28 cellular contexts compared by ENCODE assay signal in the genomic region with DNA sequence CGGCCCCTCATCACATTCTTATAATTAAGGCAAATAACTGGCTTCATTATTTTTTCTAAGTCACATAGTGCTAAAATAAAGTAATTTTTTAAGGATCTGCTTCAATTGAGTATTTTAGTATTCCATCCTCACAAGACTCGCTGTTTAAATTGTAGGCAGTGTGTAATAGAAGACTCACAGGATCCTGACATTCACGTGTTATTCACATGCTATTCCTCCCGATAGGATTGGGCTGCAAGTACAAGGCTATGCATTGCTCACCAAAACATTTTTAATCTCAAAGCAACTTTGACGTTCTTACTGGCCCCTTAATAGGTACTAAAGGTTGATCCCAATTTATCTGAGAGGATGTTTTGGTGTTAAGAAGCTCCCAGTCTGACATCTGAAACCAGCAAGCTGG.
"Had no signal": no experiment of that assay in that cellular context is flagged by ENCODE, and none has a peak within 500 bp of the region (broad histone marks: within the 10 kb centered on the region; RNA-seq: fewer than 3 reads in every experiment).

No MANE protein-coding gene starts in this region.

- H3K27me3 Mint-ChIP-seq: activated CD4-positive, alpha-beta T cell treated with anti-CD3 and anti-CD28 coated beads, Interleukin-2, amount 10 ng/mL, durations not matched to agents 24 days and 14 days; activated T-helper 17 cell treated with anti-CD3 and anti-CD28 coated beads, Interleukin-2, amount 50 U/mL, for 72 hours had no signal

- H3K36me3 ChIP-seq: esophagus squamous epithelium, WERI-Rb-1 had no signal

- H3K9me3 ChIP-seq: esophagus squamous epithelium had no signal

- DNase-seq: activated B cell treated with CpG ODN at 0.5 μM for 24 hours; activated CD4-positive, alpha-beta T cell treated with anti-CD3 and anti-CD28 coated beads for 36 hours; activated CD4-positive, alpha-beta T cell treated with anti-CD3 and anti-CD28 coated beads, Interleukin-2, amount 10 ng/mL, durations not matched to agents 24 days and 14 days; activated CD8-positive, alpha-beta memory T cell treated with anti-CD3 and anti-CD28 coated beads for 24 hours; activated CD8-positive, alpha-beta T cell treated with anti-CD3 and anti-CD28 coated beads for 36 hours; activated effector memory CD4-positive, alpha-beta T cell treated with Interleukin-2 at 50 U/mL for 16 hours; activated gamma-delta T cell treated with Interleukin-2 at 50 U/mL for 16 hours; activated naive CD4-positive, alpha-beta T cell treated with anti-CD3 and anti-CD28 coated beads, Interleukin-2, amount 50 U/mL, for 16 hours; activated naive CD4-positive, alpha-beta T cell treated with Interleukin-2 at 50 U/mL for 16 hours; activated T-cell treated with anti-CD3 and anti-CD28 coated beads, Interleukin-2, amount 50 U/mL, for 4 hours; amniotic stem cell; anterior cingulate cortex; caudate nucleus; cortex of kidney; dermis blood vessel endothelial cell; effector CD8-positive, alpha-beta T cell; esophagus squamous epithelium; head of caudate nucleus; T-helper 2 cell; WERI-Rb-1 had no signal

- H3K36me3 Mint-ChIP-seq: activated naive CD8-positive, alpha-beta T cell had no signal

- H3K9me3 Mint-ChIP-seq: activated B cell treated with CpG ODN at 0.5 μM for 24 hours; activated CD4-positive, alpha-beta T cell treated with anti-CD3 and anti-CD28 coated beads, Interleukin-2, amount 10 ng/mL, durations not matched to agents 24 days and 14 days; activated T-helper 17 cell treated with anti-CD3 and anti-CD28 coated beads, Interleukin-2, amount 50 U/mL, for 72 hours had no signal

- H3K27ac ChIP-seq: epithelial cell of prostate, esophagus squamous epithelium, WERI-Rb-1 had no signal

- H3K27me3 ChIP-seq: esophagus squamous epithelium had no signal

- H3K4me1 Mint-ChIP-seq: activated B cell treated with CpG ODN at 0.5 μM for 24 hours; activated CD4-positive, alpha-beta T cell treated with anti-CD3 and anti-CD28 coated beads for 36 hours; activated CD4-positive, alpha-beta T cell treated with anti-CD3 and anti-CD28 coated beads, Interleukin-2, amount 10 ng/mL, durations not matched to agents 24 days and 14 days; activated T-helper 17 cell treated with anti-CD3 and anti-CD28 coated beads, Interleukin-2, amount 50 U/mL, for 72 hours had no signal

- FAIRE-seq: astrocyte, colon, endometrium, endothelial cell of umbilical vein, frontal cortex had no signal

- H3K4me3 ChIP-seq: esophagus squamous epithelium had no signal

- H3K4me3 Mint-ChIP-seq: activated B cell treated with CpG ODN at 0.5 μM for 24 hours; activated CD4-positive, alpha-beta T cell treated with anti-CD3 and anti-CD28 coated beads for 36 hours; activated CD4-positive, alpha-beta T cell treated with anti-CD3 and anti-CD28 coated beads, Interleukin-2, amount 10 ng/mL, durations not matched to agents 24 days and 14 days; activated CD8-positive, alpha-beta T cell treated with anti-CD3 and anti-CD28 coated beads for 36 hours; activated naive CD8-positive, alpha-beta T cell; activated T-cell treated with anti-CD3 and anti-CD28 coated beads, Interleukin-2, amount 50 U/mL, for 4 hours; activated T-helper 17 cell treated with anti-CD3 and anti-CD28 coated beads, Interleukin-2, amount 50 U/mL, for 72 hours had no signal

- H3K27ac Mint-ChIP-seq: activated B cell treated with CpG ODN at 0.5 μM for 24 hours; activated CD4-positive, alpha-beta T cell treated with anti-CD3 and anti-CD28 coated beads for 36 hours; activated CD4-positive, alpha-beta T cell treated with anti-CD3 and anti-CD28 coated beads, Interleukin-2, amount 10 ng/mL, durations not matched to agents 24 days and 14 days; activated CD8-positive, alpha-beta T cell treated with anti-CD3 and anti-CD28 coated beads for 36 hours; activated naive CD8-positive, alpha-beta T cell; activated T-helper 17 cell treated with anti-CD3 and anti-CD28 coated beads, Interleukin-2, amount 50 U/mL, for 72 hours had no signal
